ENCODE assay signal across 1 cellular context in genomic region chr1:160342953-160343869, GRCh38.
TF ChIP-seq lines count a peak whose summit lies in the region.

Gene COPA, minus strand, starts transcription at chr1:160343250. Its CDS starts 80 bp downstream, at chr1:160343170.
Gene NCSTN, plus strand, starts transcription at chr1:160343383. Its CDS starts 14 bp downstream, at chr1:160343397.

TF ChIP-seq in HepG2, 621 proteins besides CTCF, POLR2A, EP300 and RAD21 (continued from another document and continues in another):
- no peak for TF ChIP-seq EEA1 (CRISPR knock-in tag; IDR thresholded peaks at IDR 0.05; ENCODE audit: borderline replicate concordance)
- TF ChIP-seq POLR2AphosphoS5 (IDR thresholded peaks at IDR 0.05; ENCODE audit: low read depth, low read length), result peak; percentile 95
- TF ChIP-seq RARA (CRISPR knock-in tag; IDR thresholded peaks at IDR 0.05), result peak; percentile 26; the same call in 1 of the 2 replicates
- TF ChIP-seq EED (CRISPR knock-in tag; IDR thresholded peaks at IDR 0.05), result no peak; the same call in 1 of the 2 replicates
- peak; percentile 71; the same call in 1 of the 2 replicates for TF ChIP-seq ZNF747 (CRISPR knock-in tag; IDR thresholded peaks at IDR 0.05; ENCODE audit: borderline replicate concordance)
- TF ChIP-seq KAT2B (IDR thresholded peaks at IDR 0.05; ENCODE audit: borderline replicate concordance, low read depth, low read length), result no peak
- no peak for TF ChIP-seq DMTF1 (CRISPR knock-in tag; IDR thresholded peaks at IDR 0.05)
- peak; percentile 82 for TF ChIP-seq HDAC2 (CRISPR knock-in tag; IDR thresholded peaks at IDR 0.05)
- TF ChIP-seq TOPORS (CRISPR knock-in tag; IDR thresholded peaks at IDR 0.05), result no peak
- no peak for TF ChIP-seq ZNF550 (CRISPR knock-in tag; IDR thresholded peaks at IDR 0.05; ENCODE audit: borderline replicate concordance)
- peak; percentile 69; the same call in 1 of the 2 replicates for TF ChIP-seq GMEB1 (CRISPR knock-in tag; IDR thresholded peaks at IDR 0.05; ENCODE audit: borderline replicate concordance)
- TF ChIP-seq E2F1 (CRISPR knock-in tag; IDR thresholded peaks at IDR 0.05), result no peak
- TF ChIP-seq SAFB2 (CRISPR knock-in tag; IDR thresholded peaks at IDR 0.05; ENCODE audit: borderline replicate concordance, low read depth), result no peak
- peak; percentile 70 for TF ChIP-seq SIN3A (IDR thresholded peaks at IDR 0.05; ENCODE audit: borderline replicate concordance, low read depth, low read length)
- peak; percentile 41; the same call in 1 of the 2 replicates for TF ChIP-seq ZHX1 (CRISPR knock-in tag; IDR thresholded peaks at IDR 0.05; ENCODE audit: low read depth)
- no peak for TF ChIP-seq ZNF746 (CRISPR knock-in tag; IDR thresholded peaks at IDR 0.05)
- peak; percentile 73; the same call in 1 of the 2 replicates for TF ChIP-seq HMGXB3 (CRISPR knock-in tag; IDR thresholded peaks at IDR 0.05; ENCODE audit: borderline replicate concordance)
- peak; percentile 26; the same call in 1 of the 2 replicates for TF ChIP-seq ZBTB4 (CRISPR knock-in tag; IDR thresholded peaks at IDR 0.05; ENCODE audit: borderline replicate concordance)
- TF ChIP-seq ZSCAN12 (CRISPR knock-in tag; IDR thresholded peaks at IDR 0.05), result no peak
- no peak for TF ChIP-seq RARG (CRISPR knock-in tag; IDR thresholded peaks at IDR 0.05; ENCODE audit: low read depth)
- peak; percentile 95 for TF ChIP-seq TBX2 (CRISPR knock-in tag; IDR thresholded peaks at IDR 0.05; ENCODE audit: borderline replicate concordance)
- TF ChIP-seq ZNF709 (CRISPR knock-in tag; IDR thresholded peaks at IDR 0.05), result no peak; the same call in 1 of the 2 replicates
- TF ChIP-seq NBN (conservative IDR thresholded peaks at IDR 0.05), result no peak
- TF ChIP-seq HNF4G (IDR thresholded peaks at IDR 0.05; ENCODE audit: borderline replicate concordance, low read depth, low read length), result 0 out of 2 replicates have a peak, but pooled peaks have one; percentile 14
- peak; percentile 71; the same call in 1 of the 2 replicates for TF ChIP-seq HNF4G (CRISPR knock-in tag; IDR thresholded peaks at IDR 0.05; ENCODE audit: borderline replicate concordance, low read depth)
- peak; percentile 91; the same call in 1 of the 2 replicates for TF ChIP-seq ZSCAN9 (CRISPR knock-in tag; IDR thresholded peaks at IDR 0.05; ENCODE audit: borderline replicate concordance)
- 0 out of 2 replicates have a peak, but pooled peaks have one; percentile 65 for TF ChIP-seq MEIS1 (CRISPR knock-in tag; IDR thresholded peaks at IDR 0.05; ENCODE audit: borderline replicate concordance)
- no peak for TF ChIP-seq HIC2 (CRISPR knock-in tag; IDR thresholded peaks at IDR 0.05; ENCODE audit: low read depth)
- peak; percentile 94 for TF ChIP-seq YEATS2 (CRISPR knock-in tag; IDR thresholded peaks at IDR 0.05; ENCODE audit: borderline replicate concordance)
- TF ChIP-seq ZMAT3 (CRISPR knock-in tag; conservative IDR thresholded peaks at IDR 0.05), result no peak
- TF ChIP-seq HDAC1 (CRISPR knock-in tag; IDR thresholded peaks at IDR 0.05), result peak; percentile 92
- no peak for TF ChIP-seq ZNF232 (CRISPR knock-in tag; IDR thresholded peaks at IDR 0.05; ENCODE audit: borderline replicate concordance)
- peak; percentile 66; the same call in 1 of the 2 replicates for TF ChIP-seq KDM4B (CRISPR knock-in tag; IDR thresholded peaks at IDR 0.05)
- TF ChIP-seq SNRNP70 (IDR thresholded peaks at IDR 0.05; ENCODE audit: low read depth, low read length), result no peak
- TF ChIP-seq REL (CRISPR knock-in tag; conservative IDR thresholded peaks at IDR 0.05), result no peak
- TF ChIP-seq ZNF557 (CRISPR knock-in tag; IDR thresholded peaks at IDR 0.05), result no peak
- peak; percentile 43; the same call in 1 of the 2 replicates for TF ChIP-seq ZNF329 (CRISPR knock-in tag; IDR thresholded peaks at IDR 0.05; ENCODE audit: low read depth)
- TF ChIP-seq ZFP36 (IDR thresholded peaks at IDR 0.05; ENCODE audit: borderline replicate concordance, low read depth, low read length, partially characterized antibody), result no peak
